ENCODE assay signal across 8 cellular contexts in the genomic region with DNA sequence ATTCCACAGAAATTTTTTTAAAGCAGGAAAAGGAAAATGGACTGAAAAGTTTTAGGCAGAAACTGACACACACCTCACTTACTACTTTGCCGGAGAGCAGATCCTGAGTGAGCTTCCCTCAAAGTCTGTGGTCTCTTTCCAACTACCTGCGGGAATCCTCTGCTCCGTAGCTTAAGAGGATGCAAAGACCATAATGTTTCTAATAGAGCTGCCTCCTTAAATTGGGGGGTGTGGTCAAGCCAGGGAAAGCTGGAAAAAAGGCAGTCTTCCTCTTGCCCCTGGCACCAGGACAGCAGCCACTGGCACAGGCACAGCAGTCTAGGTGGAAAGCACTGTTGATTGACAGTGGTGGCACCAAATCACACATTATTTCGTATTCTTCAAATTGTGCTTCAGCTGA. TPM values are rescaled to one million over a fixed set of nuclear protein-coding genes. Genes with fewer than 3 reads are reported as not detected.
DNase-seq lines count a peak whose midpoint lies in the region; ATAC-seq and FAIRE-seq lines count a peak whose summit lies in the region.

A gene with protein sequence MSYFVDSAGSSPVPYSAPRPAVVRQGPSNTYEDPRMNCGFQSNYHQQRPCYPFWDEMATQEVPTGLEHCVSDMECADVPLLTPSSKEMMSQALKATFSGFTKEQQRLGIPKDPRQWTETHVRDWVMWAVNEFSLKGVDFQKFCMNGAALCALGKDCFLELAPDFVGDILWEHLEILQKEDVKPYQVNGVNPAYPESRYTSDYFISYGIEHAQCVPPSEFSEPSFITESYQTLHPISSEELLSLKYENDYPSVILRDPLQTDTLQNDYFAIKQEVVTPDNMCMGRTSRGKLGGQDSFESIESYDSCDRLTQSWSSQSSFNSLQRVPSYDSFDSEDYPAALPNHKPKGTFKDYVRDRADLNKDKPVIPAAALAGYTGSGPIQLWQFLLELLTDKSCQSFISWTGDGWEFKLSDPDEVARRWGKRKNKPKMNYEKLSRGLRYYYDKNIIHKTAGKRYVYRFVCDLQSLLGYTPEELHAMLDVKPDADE (minus strand): TSS at position 144 of the 400 bp plus-strand sequence. CDS start 14,428 bp downstream, outside the sequence.

- H3K27me3 ChIP-seq in iPS-15b (ENCODE audit: control insufficient read depth, insufficient read depth, low read length): no peaks in the 10 kb centered on the region
- H3K27me3 ChIP-seq in skeletal muscle tissue (ENCODE audit: control insufficient read depth in 3 of 3, insufficient read depth in 3 of 3, low read length in 3 of 3): peaks cover 0 to 9% (median 4%) of the 10 kb centered on the region in 3 donors

- H3K9me3 ChIP-seq in iPS-15b (ENCODE audit: control insufficient read depth, insufficient read depth, low read length): no peaks in the 10 kb centered on the region
- H3K9me3 ChIP-seq in skeletal muscle tissue (ENCODE audit: control insufficient read depth in 3 of 3, low read length in 3 of 3): no peaks in the 10 kb centered on the region

- peak within 1 kb of the TSS; percentile 30 for H3K9ac ChIP-seq in iPS-15b (ENCODE audit: low read depth, low read length)
- no peak within 1 kb of the TSS for H3K9ac ChIP-seq in skeletal muscle tissue (ENCODE audit: low read depth in 1 of 3, low read length in 3 of 3)

- H3K36me3 ChIP-seq in iPS-15b (ENCODE audit: control insufficient read depth, insufficient read depth, low read length) (no peaks in the 10 kb centered on the region), skeletal muscle tissue (ENCODE audit: control insufficient read depth in 3 of 3, insufficient read depth in 3 of 3, low read length in 3 of 3) (no peaks in the 10 kb centered on the region)

- H3K27ac ChIP-seq in skeletal muscle tissue (ENCODE audit: low read depth, low read length): no peak within 1 kb of the TSS

- ATAC-seq in activated T-helper 17 cell treated with anti-CD3 and anti-CD28 coated beads, Interleukin-2, amount 50 U/mL, for 72 hours (replicated peaks): no peak
- ATAC-seq in GM21423 (IDR thresholded peaks at IDR 0.05; ENCODE audit: unreplicated experiment) (no peak), GM18909 (IDR thresholded peaks at IDR 0.05; ENCODE audit: poor library complexity, unreplicated experiment) (no peak), HG03354 (IDR thresholded peaks at IDR 0.05; ENCODE audit: poor library complexity, severe bottlenecking, unreplicated experiment) (no peak)

- peak within 1 kb of the TSS; percentile 60 for H3K4me3 ChIP-seq in iPS-15b (ENCODE audit: low read depth, low read length)
- peak within 1 kb of the TSS in 2 of 3 donors; percentile 19 to 31 for H3K4me3 ChIP-seq in skeletal muscle tissue (ENCODE audit: low read length in 3 of 3)

- H3K9me3 Mint-ChIP-seq in activated T-helper 17 cell treated with anti-CD3 and anti-CD28 coated beads, Interleukin-2, amount 50 U/mL, for 72 hours: no peaks in the 10 kb centered on the region

- no peak within 1 kb of the TSS for H3K4me3 Mint-ChIP-seq in activated T-helper 17 cell treated with anti-CD3 and anti-CD28 coated beads, Interleukin-2, amount 50 U/mL, for 72 hours

- no peak within 1 kb of the TSS for H3K27ac Mint-ChIP-seq in activated T-helper 17 cell treated with anti-CD3 and anti-CD28 coated beads, Interleukin-2, amount 50 U/mL, for 72 hours

- no peaks in the 10 kb centered on the region for H3K36me3 Mint-ChIP-seq in activated T-helper 17 cell treated with anti-CD3 and anti-CD28 coated beads, Interleukin-2, amount 50 U/mL, for 72 hours (ENCODE audit: low read depth)

- H3K27me3 Mint-ChIP-seq in activated T-helper 17 cell treated with anti-CD3 and anti-CD28 coated beads, Interleukin-2, amount 50 U/mL, for 72 hours: no peaks in the 10 kb centered on the region

- H3K4me1 Mint-ChIP-seq in activated T-helper 17 cell treated with anti-CD3 and anti-CD28 coated beads, Interleukin-2, amount 50 U/mL, for 72 hours: peaks cover 10% of the 10 kb centered on the region

- H3K4me1 ChIP-seq in iPS-15b (ENCODE audit: control insufficient read depth, insufficient read depth, low read length): peaks cover 20% of the 10 kb centered on the region
- peaks cover 3 to 7% (median 4%) of the 10 kb centered on the region in 3 donors for H3K4me1 ChIP-seq in skeletal muscle tissue (ENCODE audit: control insufficient read depth in 3 of 3, insufficient read depth in 3 of 3, low read length in 3 of 3)

- DNase-seq in LHCN-M2 (ENCODE audit: low read depth) (no peak), frontal cortex (ENCODE audit: low spot score in 2 of 2) (no peak)

- no peak for FAIRE-seq in frontal cortex (lab: Jason Lieb, UNC)

RNA-seq across cellular contexts. Expression of the gene that starts here (rescaled TPM):
- total RNA-seq in LHCN-M2 (2014; rRNA removed): 37.2 and 38.2 TPM in 2 replicates
- polyA plus RNA-seq in LHCN-M2 (2012): 46.5 TPM
- 100 to 1,000 TPM; 309 to 471 TPM for total RNA-seq in activated T-helper 17 cell treated with anti-CD3 and anti-CD28 coated beads, Interleukin-2, amount 50 U/mL, for 72 hours
- 37.1 TPM for total RNA-seq in skeletal muscle tissue
- total RNA-seq in frontal cortex: 9.8 TPM
